ENCODE assay signal across 11 cellular contexts in genomic region chr2:45595724-45596435, GRCh38. TPM values are rescaled to one million over a fixed set of nuclear protein-coding genes. Genes with fewer than 3 reads are reported as not detected.
DNase-seq lines count a peak whose midpoint lies in the region; ATAC-seq and TF ChIP-seq lines count a peak whose summit lies in the region.
"Had no signal": no experiment of that assay in that cellular context is flagged by ENCODE, and none has a peak within 500 bp of the region (broad histone marks: within the 10 kb centered on the region; RNA-seq: fewer than 3 reads in every experiment).

No MANE protein-coding gene starts in this region.

- intact Hi-C loops in thyroid gland (cut with DNase I): no loop called here

- in situ Hi-C loops in astrocyte of the spinal cord (cut with HindIII; ENCODE audit: low sequenced_read_pairs): no loop called here

- H3K36me3 ChIP-seq in thyroid gland: peaks cover 10 to 17% of the 10 kb centered on the region in 2 donors

- no peaks in the 10 kb centered on the region for H3K27me3 ChIP-seq in thyroid gland
- H3K27me3 ChIP-seq: cardiac muscle cell, heart right ventricle had no signal

- H3K4me1 ChIP-seq in thyroid gland: peaks cover 0 to 10% of the 10 kb centered on the region in 2 donors

- no peak for TF ChIP-seq POLR2A in thyroid gland (IDR thresholded peaks at IDR 0.05)

- WGBS in thyroid gland, 2 donors: 75 to 85% methylated on average over 4 of the region's 4 CpGs

- no peak overlapping the region for H3K27ac ChIP-seq in thyroid gland
- H3K27ac ChIP-seq: cardiac muscle cell, heart right ventricle had no signal

- DNase-seq in HCEC 1CT (peak; percentile 53), astrocyte of the spinal cord (ENCODE audit: low read depth, low spot score) (peak; percentile 67), iris pigment epithelial cell (ENCODE audit: low read depth) (peak; percentile 30), thyroid gland (peak; percentile 38 to 51), T-helper 1 cell (no peak)
- DNase-seq: NCI-H1417 had no signal

- ATAC-seq in GM18517 (IDR thresholded peaks at IDR 0.05; ENCODE audit: unreplicated experiment): no peak
- no peak for ATAC-seq in HG03039 (IDR thresholded peaks at IDR 0.05; ENCODE audit: unreplicated experiment)
- ATAC-seq: mucosa of descending colon had no signal

- TF ChIP-seq CTCF in astrocyte of the spinal cord (IDR thresholded peaks at IDR 0.05; ENCODE audit: low read depth, low read length) (no peak), thyroid gland (IDR thresholded peaks at IDR 0.05) (no peak)

- no peaks in the 10 kb centered on the region for H3K9me3 ChIP-seq in thyroid gland
- H3K9me3 ChIP-seq: heart right ventricle, mucosa of descending colon had no signal

- H3K4me3 ChIP-seq in astrocyte of the spinal cord (ENCODE audit: low read depth, low read length) (no peak overlapping the region), thyroid gland (replicated peaks in 1 of 3) (no peak overlapping the region)
- H3K4me3 ChIP-seq: cardiac muscle cell, heart right ventricle, mucosa of descending colon had no signal

RNA-seq across cellular contexts. Expression of gene SRBD1, which starts 15.2 kb away (rescaled TPM):
- 10 to 100 TPM; 23.1 to 33.3 (median 27.2) TPM for total RNA-seq in thyroid gland

RNA-seq across cellular contexts. Expression of gene PRKCE, which starts 55.6 kb away (rescaled TPM):
- total RNA-seq in thyroid gland: 10 to 100 TPM in 3 of 4 donors, 1 to 10 TPM in 1; 8.4 to 35.3 (median 15.2) TPM

Comparison
In these comparisons a context has a peak if more than half of its experiments do, and no peak if none do; other contexts are left out.
1. DNase-seq: peak in HCEC 1CT (single experiment), astrocyte of the spinal cord (single experiment), iris pigment epithelial cell (single experiment) and thyroid gland (2 of 2); none in T-helper 1 cell (0 of 5).